27 cellular contexts compared by ENCODE assay signal in genomic region chr15:63025460-63025859, GRCh38. TPM values are rescaled to one million over a fixed set of nuclear protein-coding genes. Genes with fewer than 3 reads are reported as not detected.
A peak's percentile ranks its signal among the peaks of the same experiment; 100 is the strongest.
DNase-seq lines count a peak whose midpoint lies in the region; ATAC-seq and TF ChIP-seq lines count a peak whose summit lies in the region.
"Had no signal": no experiment of that assay in that cellular context is flagged by ENCODE, and none has a peak within 500 bp of the region (broad histone marks: within the 10 kb centered on the region; RNA-seq: fewer than 3 reads in every experiment).

No MANE protein-coding gene starts in this region.

- no peak overlapping the region for H3K18ac ChIP-seq in mesendoderm (ENCODE audit: low read length)

- H3K27me3 ChIP-seq in RWPE2 (ENCODE audit: insufficient read depth, poor library complexity, severe bottlenecking) = no peaks in the 10 kb centered on the region
- H3K27me3 ChIP-seq in mesendoderm (ENCODE audit: insufficient read depth, low read length, poor library complexity) = no peaks in the 10 kb centered on the region
- H3K27me3 ChIP-seq in neural progenitor cell = no peaks in the 10 kb centered on the region
- no peaks in the 10 kb centered on the region for H3K27me3 ChIP-seq in MM.1S (replicated peaks; ENCODE audit: insufficient read depth, low read length)
- H3K27me3 ChIP-seq: esophagus muscularis mucosa, gastrocnemius medialis, sigmoid colon had no signal

- H3K27ac ChIP-seq in RWPE2 (ENCODE audit: poor library complexity, severe bottlenecking) (no peak overlapping the region), mesendoderm (ENCODE audit: low read depth, low read length) (no peak overlapping the region), neural progenitor cell (no peak overlapping the region), MM.1S (ENCODE audit: low read length) (no peak overlapping the region)
- H3K27ac ChIP-seq: esophagus muscularis mucosa, gastrocnemius medialis, sigmoid colon had no signal

- H3K4me2 ChIP-seq in mesendoderm (ENCODE audit: low read length) (no peak overlapping the region), neural progenitor cell (no peak overlapping the region), MM.1S (ENCODE audit: low read depth, low read length) (no peak overlapping the region)

- no peak overlapping the region for H3K27ac Mint-ChIP-seq in neural progenitor cell
- H3K27ac Mint-ChIP-seq: activated CD4-positive, alpha-beta T cell treated with anti-CD3 and anti-CD28 coated beads for 36 hours; activated T-cell treated with anti-CD3 and anti-CD28 coated beads, Interleukin-2, amount 50 U/mL, for 24 hours; brain; CD8-positive, alpha-beta T cell; nephron progenitor cell; progenitor cell of endocrine pancreas had no signal

- no peak overlapping the region for H2BK120ac ChIP-seq in mesendoderm (ENCODE audit: low read depth, low read length)

- no peaks in the 10 kb centered on the region for H3K9me3 Mint-ChIP-seq in neural progenitor cell
- H3K9me3 Mint-ChIP-seq: activated T-cell treated with anti-CD3 and anti-CD28 coated beads, Interleukin-2, amount 50 U/mL, for 24 hours; CD8-positive, alpha-beta T cell; nephron progenitor cell had no signal

- H3K4ac ChIP-seq in mesendoderm (ENCODE audit: low read depth, low read length) = no peak overlapping the region

- H3K23ac ChIP-seq in mesendoderm (ENCODE audit: low read length) = no peak overlapping the region

- no peaks in the 10 kb centered on the region for H3K9me2 ChIP-seq in MM.1S (replicated peaks; ENCODE audit: insufficient read depth, low read length)

- H3K4me3 Mint-ChIP-seq in neural progenitor cell = no peak overlapping the region
- H3K4me3 Mint-ChIP-seq: activated CD4-positive, alpha-beta T cell treated with anti-CD3 and anti-CD28 coated beads for 36 hours; activated T-cell treated with anti-CD3 and anti-CD28 coated beads, Interleukin-2, amount 50 U/mL, for 24 hours; brain; CD8-positive, alpha-beta T cell; nephron progenitor cell had no signal

- no peak overlapping the region for H4K5ac ChIP-seq in mesendoderm (ENCODE audit: low read length)

- TF ChIP-seq CTCF in GM12873 (IDR thresholded peaks at IDR 0.05; ENCODE audit: insufficient read depth, low read depth, low read length, missing control alignments) (peak; percentile 16), RWPE2 (IDR thresholded peaks at IDR 0.05; ENCODE audit: poor library complexity, severe bottlenecking) (peak; percentile 12), neural progenitor cell (IDR thresholded peaks at IDR 0.05) (no peak), MM.1S (IDR thresholded peaks at IDR 0.05; ENCODE audit: low read length) (no peak)

- peaks cover 17% of the 10 kb centered on the region for H3K4me1 Mint-ChIP-seq in neural progenitor cell
- H3K4me1 Mint-ChIP-seq: activated CD4-positive, alpha-beta T cell treated with anti-CD3 and anti-CD28 coated beads for 36 hours had no signal

- H3K79me1 ChIP-seq in mesendoderm (ENCODE audit: low read length) = no peaks in the 10 kb centered on the region

- no peak overlapping the region for H3K56ac ChIP-seq in mesendoderm (ENCODE audit: low read length)

- no peaks in the 10 kb centered on the region for H4K20me1 ChIP-seq in neural progenitor cell (ENCODE audit: low read depth)
- H4K20me1 ChIP-seq in MM.1S (ENCODE audit: insufficient read depth, low read length) = no peaks in the 10 kb centered on the region

- H3K4me3 ChIP-seq in RWPE2 (ENCODE audit: severe bottlenecking) (no peak overlapping the region), mesendoderm (ENCODE audit: low read length) (no peak overlapping the region), neural progenitor cell (no peak overlapping the region), MM.1S (ENCODE audit: low read length) (no peak overlapping the region)
- H3K4me3 ChIP-seq: esophagus muscularis mucosa, gastrocnemius medialis, HAP-1, sigmoid colon had no signal

- H2AFZ ChIP-seq in neural progenitor cell (replicated peaks) (no peak overlapping the region), MM.1S (ENCODE audit: low read length) (no peak overlapping the region)

- no peaks in the 10 kb centered on the region for H3K36me3 Mint-ChIP-seq in neural progenitor cell
- H3K36me3 Mint-ChIP-seq: brain; CD8-positive, alpha-beta T cell had no signal

- H3K79me2 ChIP-seq in mesendoderm (ENCODE audit: control insufficient read depth, insufficient read depth, low read length) (no peaks in the 10 kb centered on the region), neural progenitor cell (ENCODE audit: low read depth) (no peaks in the 10 kb centered on the region), MM.1S (ENCODE audit: low read length) (no peaks in the 10 kb centered on the region)

- DNase-seq in M059J (ENCODE audit: low read depth) = peak; percentile 38
- no peak for DNase-seq in RWPE2 (ENCODE audit: low spot score)
- DNase-seq in mesendoderm = peak; percentile 66
- DNase-seq in neural progenitor cell (ENCODE audit: low spot score) = no peak
- no peak for DNase-seq in GM19238 (ENCODE audit: insufficient read length, low spot score)
- no peak for DNase-seq in MM.1S
- DNase-seq: activated CD4-positive, alpha-beta T cell treated with anti-CD3 and anti-CD28 coated beads for 36 hours; activated CD8-positive, alpha-beta memory T cell treated with anti-CD3 and anti-CD28 coated beads for 24 hours; activated T-cell treated with anti-CD3 and anti-CD28 coated beads, Interleukin-2, amount 50 U/mL, for 24 hours; CD8-positive, alpha-beta T cell; DMS153; effector memory CD4-positive, alpha-beta T cell; gastrocnemius medialis; hypothalamus; islet precursor cell; Karpas-422; NCI-H1417; NCI-H446 treated with DMSO at 0.1 percent for 48 hours; nephron progenitor cell; NK-92 treated with Interleukin-12 subunit alpha and Interleukin-12 subunit beta, amount 100 ng/mL, for 24 hours; sigmoid colon; substantia nigra had no signal

- no peak overlapping the region for H2BK15ac ChIP-seq in mesendoderm (replicated peaks; ENCODE audit: low read depth)

- H2AK5ac ChIP-seq in mesendoderm (ENCODE audit: low read length) = no peak overlapping the region

- H3K36me3 ChIP-seq in RWPE2 (ENCODE audit: low read depth) (no peaks in the 10 kb centered on the region), mesendoderm (ENCODE audit: control insufficient read depth, insufficient read depth, low read length) (no peaks in the 10 kb centered on the region), neural progenitor cell (no peaks in the 10 kb centered on the region), MM.1S (replicated peaks; ENCODE audit: insufficient read depth, low read length) (no peaks in the 10 kb centered on the region)
- H3K36me3 ChIP-seq: esophagus muscularis mucosa, gastrocnemius medialis, HAP-1, sigmoid colon had no signal

- H3K9me3 ChIP-seq in RWPE2 (ENCODE audit: severe bottlenecking) (no peaks in the 10 kb centered on the region), neural progenitor cell (ENCODE audit: low read depth) (no peaks in the 10 kb centered on the region), MM.1S (replicated peaks; ENCODE audit: insufficient read depth, low read length) (no peaks in the 10 kb centered on the region)
- H3K9me3 ChIP-seq: esophagus muscularis mucosa, gastrocnemius medialis, HAP-1, sigmoid colon had no signal

- no peak overlapping the region for H2BK5ac ChIP-seq in mesendoderm (ENCODE audit: low read length)

- H3K4me1 ChIP-seq in RWPE2 (ENCODE audit: insufficient read depth, poor library complexity, severe bottlenecking) = peaks cover 9% of the 10 kb centered on the region
- no peaks in the 10 kb centered on the region for H3K4me1 ChIP-seq in mesendoderm (ENCODE audit: control insufficient read depth, low read depth, low read length)
- peaks cover 8% of the 10 kb centered on the region for H3K4me1 ChIP-seq in neural progenitor cell
- no peaks in the 10 kb centered on the region for H3K4me1 ChIP-seq in MM.1S (ENCODE audit: low read length)
- H3K4me1 ChIP-seq: HAP-1 had no signal

- H3K9ac ChIP-seq in mesendoderm (ENCODE audit: low read length) = no peak overlapping the region
- no peak overlapping the region for H3K9ac ChIP-seq in neural progenitor cell
- no peak overlapping the region for H3K9ac ChIP-seq in MM.1S (ENCODE audit: low read length)

- no peak for ATAC-seq in RWPE2 (ENCODE audit: low read depth)
- ATAC-seq: activated CD4-positive, alpha-beta T cell treated with anti-CD3 and anti-CD28 coated beads for 36 hours; CD8-positive, alpha-beta T cell; gastrocnemius medialis had no signal

- no peak overlapping the region for H4K8ac ChIP-seq in mesendoderm (ENCODE audit: low read depth, low read length)

- H3F3A ChIP-seq in neural progenitor cell (ENCODE audit: low read depth) (no peaks in the 10 kb centered on the region), MM.1S (ENCODE audit: insufficient read depth, low read length) (no peaks in the 10 kb centered on the region)

- peaks cover 6% of the 10 kb centered on the region for H3K27me3 Mint-ChIP-seq in neural progenitor cell (ENCODE audit: insufficient read depth, low read depth)

- no CpG with 5 or more reads among the region's 6 CpGs for WGBS in mesendoderm (ENCODE audit: extremely low coverage, insufficient coverage, low lambda C conversion rate)

RNA-seq across cellular contexts. Expression of gene TPM1, which starts 17.1 kb away (rescaled TPM):
- total RNA-seq in M059J (2014; rRNA removed; shearing (Covaris generic)) = 1,051 and 1,337 TPM in 2 replicates
- 419 TPM for polyA plus RNA-seq in mesendoderm (2013, experiment 1 of 2)
- polyA plus RNA-seq in mesendoderm (2013, experiment 2 of 2) = 425 TPM
- total RNA-seq in neural progenitor cell (ENCODE audit: low replicate concordance) = 614 and 623 TPM in 2 replicates

Comparison
In these comparisons a context has a peak if more than half of its experiments do, and no peak if none do; other contexts are left out.
1. CTCF ChIP-seq: peak in GM12873 (single experiment) and RWPE2 (single experiment); none in neural progenitor cell (single experiment) and MM.1S (single experiment).
2. DNase-seq: peak in M059J (single experiment) and mesendoderm (single experiment); none in RWPE2 (single experiment), neural progenitor cell (single experiment), GM19238 (single experiment) and MM.1S (single experiment).